25 cellular contexts compared by ENCODE assay signal in genomic region chr1:204221271-204221670, GRCh38. TPM values are rescaled to one million over a fixed set of nuclear protein-coding genes. Genes with fewer than 3 reads are reported as not detected.
"Had no signal": no experiment of that assay in that cellular context is flagged by ENCODE, and none has a peak within 500 bp of the region (broad histone marks: within the 10 kb centered on the region; RNA-seq: fewer than 3 reads in every experiment).

No MANE protein-coding gene starts in this region.

- H3K27me3 ChIP-seq: adrenal gland had no signal

- H3K36me3 Mint-ChIP-seq: activated naive CD8-positive, alpha-beta T cell treated with anti-CD3 and anti-CD28 coated beads, Interleukin-2, amount 10 ng/mL, durations not matched to agents 7 days and 5 days had no signal

- H3K4me1 ChIP-seq: adrenal gland had no signal

- H3K9me3 ChIP-seq: adrenal gland had no signal

- H3K36me3 ChIP-seq: adrenal gland had no signal

- H3K9me3 Mint-ChIP-seq: activated naive CD8-positive, alpha-beta T cell treated with anti-CD3 and anti-CD28 coated beads, Interleukin-2, amount 10 ng/mL, durations not matched to agents 7 days and 5 days; central memory CD8-positive, alpha-beta T cell had no signal

- H3K4me3 Mint-ChIP-seq: activated CD4-positive, alpha-beta T cell treated with anti-CD3 and anti-CD28 coated beads for 36 hours; activated CD8-positive, alpha-beta T cell treated with anti-CD3 and anti-CD28 coated beads, Interleukin-2, amount 10 ng/mL, durations not matched to agents 7 days and 5 days; activated naive CD8-positive, alpha-beta T cell treated with anti-CD3 and anti-CD28 coated beads, Interleukin-2, amount 10 ng/mL, durations not matched to agents 7 days and 5 days; central memory CD8-positive, alpha-beta T cell had no signal

- DNase-seq: activated CD4-positive, alpha-beta T cell treated with anti-CD3 and anti-CD28 coated beads for 36 hours; activated CD8-positive, alpha-beta memory T cell treated with anti-CD3 and anti-CD28 coated beads, Interleukin-2, amount 50 U/mL, for 48 hours; activated CD8-positive, alpha-beta T cell treated with anti-CD3 and anti-CD28 coated beads, Interleukin-2, amount 10 ng/mL, durations not matched to agents 7 days and 5 days; activated naive CD4-positive, alpha-beta T cell treated with anti-CD3 and anti-CD28 coated beads, Interleukin-2, amount 50 U/mL, for 16 hours; activated naive CD8-positive, alpha-beta T cell treated with anti-CD3 and anti-CD28 coated beads, Interleukin-2, amount 10 ng/mL, durations not matched to agents 7 days and 5 days; activated T-cell treated with anti-CD3 and anti-CD28 coated beads, Interleukin-2, amount 50 U/mL, for 1 hour; adrenal gland; aorta; Kasumi-1; NCI-H1048; NCI-H146; NCI-H187 treated with DMSO at 0.1 percent for 48 hours; NCI-H2081 treated with DMSO at 0.1 percent for 48 hours; NCI-H2227 treated with DMSO at 0.1 percent for 48 hours; NCI-H446 treated with DMSO at 0.1 percent for 48 hours; NCI-H526; NCI-H774; RPMI8226; T-helper 1 cell had no signal

- H3K4me3 ChIP-seq: adrenal gland, SK-N-MC had no signal

- H3K27me3 Mint-ChIP-seq: activated CD4-positive, alpha-beta T cell treated with anti-CD3 and anti-CD28 coated beads for 36 hours; activated naive CD8-positive, alpha-beta T cell treated with anti-CD3 and anti-CD28 coated beads, Interleukin-2, amount 10 ng/mL, durations not matched to agents 7 days and 5 days had no signal

- H3K27ac Mint-ChIP-seq: activated CD4-positive, alpha-beta T cell treated with anti-CD3 and anti-CD28 coated beads for 36 hours; activated CD8-positive, alpha-beta T cell treated with anti-CD3 and anti-CD28 coated beads, Interleukin-2, amount 10 ng/mL, durations not matched to agents 7 days and 5 days; activated naive CD8-positive, alpha-beta T cell treated with anti-CD3 and anti-CD28 coated beads, Interleukin-2, amount 10 ng/mL, durations not matched to agents 7 days and 5 days had no signal

- H3K27ac ChIP-seq: adrenal gland, SK-N-MC, VCaP had no signal

RNA-seq across cellular contexts. Expression of gene GOLT1A, which starts 7.5 kb away (rescaled TPM):
- total RNA-seq: activated CD8-positive, alpha-beta T cell treated with anti-CD3 and anti-CD28 coated beads, Interleukin-2, amount 10 ng/mL, durations not matched to agents 7 days and 5 days; activated naive CD8-positive, alpha-beta T cell treated with anti-CD3 and anti-CD28 coated beads, Interleukin-2, amount 10 ng/mL, durations not matched to agents 7 days and 5 days; aorta; OCI-LY7; Right ventricle myocardium inferior; T-helper 2 cell treated with Interferon-gamma antibody and Interleukin-4, amounts not matched to agents 100 ng/mL and 5 ng/mL, for 36 hours had no signal

RNA-seq across cellular contexts. Expression of gene KISS1, which starts 25.0 kb away (rescaled TPM):
- total RNA-seq: activated CD4-positive, alpha-beta T cell treated with anti-CD3 and anti-CD28 coated beads for 36 hours; activated CD8-positive, alpha-beta T cell treated with anti-CD3 and anti-CD28 coated beads, Interleukin-2, amount 10 ng/mL, durations not matched to agents 7 days and 5 days; activated naive CD8-positive, alpha-beta T cell treated with anti-CD3 and anti-CD28 coated beads, Interleukin-2, amount 10 ng/mL, durations not matched to agents 7 days and 5 days; adrenal gland; aorta; OCI-LY7; Right ventricle myocardium inferior; T-helper 2 cell treated with Interferon-gamma antibody and Interleukin-4, amounts not matched to agents 100 ng/mL and 5 ng/mL, for 36 hours had no signal

RNA-seq across cellular contexts. Expression of gene REN, which starts 55.1 kb away (rescaled TPM):
- total RNA-seq: activated CD4-positive, alpha-beta T cell treated with anti-CD3 and anti-CD28 coated beads for 36 hours; activated CD8-positive, alpha-beta T cell treated with anti-CD3 and anti-CD28 coated beads, Interleukin-2, amount 10 ng/mL, durations not matched to agents 7 days and 5 days; activated naive CD8-positive, alpha-beta T cell treated with anti-CD3 and anti-CD28 coated beads, Interleukin-2, amount 10 ng/mL, durations not matched to agents 7 days and 5 days; aorta; OCI-LY7; Right ventricle myocardium inferior; T-helper 2 cell treated with Interferon-gamma antibody and Interleukin-4, amounts not matched to agents 100 ng/mL and 5 ng/mL, for 36 hours had no signal
- polyA plus RNA-seq: aorta had no signal
